16 cellular contexts compared by ENCODE assay signal in the genomic region with DNA sequence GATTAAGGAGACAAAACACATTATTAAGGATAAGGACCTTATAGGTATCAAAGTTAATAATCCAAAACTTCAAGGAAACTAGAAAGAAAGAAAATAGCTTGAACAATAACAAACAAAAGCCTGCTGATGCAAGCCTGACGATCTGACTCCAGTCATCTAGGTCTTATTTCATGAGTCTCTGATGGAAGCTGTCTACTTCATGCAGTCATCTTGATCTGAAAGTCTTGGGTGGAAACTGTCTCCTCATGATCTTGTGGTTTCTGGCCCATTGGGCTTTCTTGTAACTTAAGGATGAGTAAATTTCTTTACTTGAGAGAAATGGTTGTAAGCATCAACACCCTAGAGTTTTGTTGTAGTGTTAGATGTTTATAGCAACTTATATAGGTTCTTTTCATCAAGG.
A peak's percentile ranks its signal among the peaks of the same experiment; 100 is the strongest.
DNase-seq lines count a peak whose midpoint lies in the region; ATAC-seq lines count a peak whose summit lies in the region.
"Had no signal": no experiment of that assay in that cellular context is flagged by ENCODE, and none has a peak within 500 bp of the region (broad histone marks: within the 10 kb centered on the region; RNA-seq: fewer than 3 reads in every experiment).

No MANE protein-coding gene starts in this region.

- H3K4me3 Mint-ChIP-seq in activated naive CD4-positive, alpha-beta T cell treated with anti-CD3 and anti-CD28 coated beads, Interleukin-2, amount 50 U/mL, for 24 hours = no peak overlapping the region
- H3K4me3 Mint-ChIP-seq in activated naive CD4-positive, alpha-beta T cell treated with anti-CD3 and anti-CD28 coated beads, Interleukin-2, amount 10 ng/mL, durations not matched to agents 7 days and 5 days = no peak overlapping the region
- H3K4me3 Mint-ChIP-seq in stimulated activated naive B cell treated with anti-CD40 and anti-IgM and Interleukin-4, amounts not matched to agents 10 μg/mL and 1 μg/mL and 100 μg/mL, for 72 hours = no peak overlapping the region
- H3K4me3 Mint-ChIP-seq: T-helper 17 cell had no signal

- H3K36me3 Mint-ChIP-seq in activated naive CD4-positive, alpha-beta T cell treated with anti-CD3 and anti-CD28 coated beads, Interleukin-2, amount 50 U/mL, for 24 hours = no peaks in the 10 kb centered on the region
- no peaks in the 10 kb centered on the region for H3K36me3 Mint-ChIP-seq in activated naive CD4-positive, alpha-beta T cell treated with anti-CD3 and anti-CD28 coated beads, Interleukin-2, amount 10 ng/mL, durations not matched to agents 7 days and 5 days
- H3K36me3 Mint-ChIP-seq in stimulated activated naive B cell treated with anti-CD40 and anti-IgM and Interleukin-4, amounts not matched to agents 10 μg/mL and 1 μg/mL and 100 μg/mL, for 72 hours = no peaks in the 10 kb centered on the region

- no peaks in the 10 kb centered on the region for H3K9me3 Mint-ChIP-seq in activated naive CD4-positive, alpha-beta T cell treated with anti-CD3 and anti-CD28 coated beads, Interleukin-2, amount 50 U/mL, for 24 hours
- H3K9me3 Mint-ChIP-seq in activated naive CD4-positive, alpha-beta T cell treated with anti-CD3 and anti-CD28 coated beads, Interleukin-2, amount 10 ng/mL, durations not matched to agents 7 days and 5 days = no peaks in the 10 kb centered on the region
- peaks cover 0 to 2% of the 10 kb centered on the region in 2 donors for H3K9me3 Mint-ChIP-seq in stimulated activated naive B cell treated with anti-CD40 and anti-IgM and Interleukin-4, amounts not matched to agents 10 μg/mL and 1 μg/mL and 100 μg/mL, for 72 hours

- ATAC-seq in GM21381 (IDR thresholded peaks at IDR 0.05; ENCODE audit: unreplicated experiment) (peak; percentile 23), HG03159 (IDR thresholded peaks at IDR 0.05; ENCODE audit: unreplicated experiment) (peak; percentile 38)
- peak in 1 of 2 donors; percentile 46 for ATAC-seq in stimulated activated naive B cell treated with anti-CD40 and anti-IgM and Interleukin-4, amounts not matched to agents 10 μg/mL and 1 μg/mL and 100 μg/mL, for 72 hours (replicated peaks)
- ATAC-seq: Right ventricle myocardium inferior, T-helper 17 cell had no signal

- no peak for DNase-seq in activated naive CD4-positive, alpha-beta T cell treated with anti-CD3 and anti-CD28 coated beads, Interleukin-2, amount 10 ng/mL, durations not matched to agents 7 days and 5 days
- DNase-seq in stimulated activated naive B cell treated with anti-CD40 and anti-IgM and Interleukin-4, amounts not matched to agents 10 μg/mL and 1 μg/mL and 100 μg/mL, for 72 hours = no peak
- DNase-seq in KG1 (lab: John Stamatoyannopoulos, UW) = no peak
- no peak for DNase-seq in NCI-H2171 (lab: John Stamatoyannopoulos, UW)
- no peak for DNase-seq in CD1c-positive myeloid dendritic cell (ENCODE audit: extremely low spot score)
- DNase-seq: activated effector memory CD4-positive, alpha-beta T cell treated with Interleukin-2 at 50 U/mL for 16 hours; Caco-2; GF-D8; MG63; NCI-H2107; spleen; T-helper 17 cell had no signal

- H3K27me3 Mint-ChIP-seq in activated naive CD4-positive, alpha-beta T cell treated with anti-CD3 and anti-CD28 coated beads, Interleukin-2, amount 50 U/mL, for 24 hours = peaks cover 1% of the 10 kb centered on the region
- no peaks in the 10 kb centered on the region for H3K27me3 Mint-ChIP-seq in activated naive CD4-positive, alpha-beta T cell treated with anti-CD3 and anti-CD28 coated beads, Interleukin-2, amount 10 ng/mL, durations not matched to agents 7 days and 5 days
- H3K27me3 Mint-ChIP-seq in stimulated activated naive B cell treated with anti-CD40 and anti-IgM and Interleukin-4, amounts not matched to agents 10 μg/mL and 1 μg/mL and 100 μg/mL, for 72 hours = no peaks in the 10 kb centered on the region
- H3K27me3 Mint-ChIP-seq: T-helper 17 cell had no signal

- H3K27ac Mint-ChIP-seq in activated naive CD4-positive, alpha-beta T cell treated with anti-CD3 and anti-CD28 coated beads, Interleukin-2, amount 50 U/mL, for 24 hours = peak overlapping the region; percentile 76
- no peak overlapping the region for H3K27ac Mint-ChIP-seq in activated naive CD4-positive, alpha-beta T cell treated with anti-CD3 and anti-CD28 coated beads, Interleukin-2, amount 10 ng/mL, durations not matched to agents 7 days and 5 days
- peak overlapping the region; percentile 62 for H3K27ac Mint-ChIP-seq in stimulated activated naive B cell treated with anti-CD40 and anti-IgM and Interleukin-4, amounts not matched to agents 10 μg/mL and 1 μg/mL and 100 μg/mL, for 72 hours
- H3K27ac Mint-ChIP-seq: T-helper 17 cell had no signal

- peaks cover 8% of the 10 kb centered on the region for H3K4me1 Mint-ChIP-seq in activated naive CD4-positive, alpha-beta T cell treated with anti-CD3 and anti-CD28 coated beads, Interleukin-2, amount 50 U/mL, for 24 hours
- H3K4me1 Mint-ChIP-seq in activated naive CD4-positive, alpha-beta T cell treated with anti-CD3 and anti-CD28 coated beads, Interleukin-2, amount 10 ng/mL, durations not matched to agents 7 days and 5 days = peaks cover 3% of the 10 kb centered on the region
- H3K4me1 Mint-ChIP-seq in stimulated activated naive B cell treated with anti-CD40 and anti-IgM and Interleukin-4, amounts not matched to agents 10 μg/mL and 1 μg/mL and 100 μg/mL, for 72 hours = peaks cover 9 to 25% of the 10 kb centered on the region in 2 donors
- H3K4me1 Mint-ChIP-seq: T-helper 17 cell had no signal

- CTCF ChIA-PET in activated naive CD4-positive, alpha-beta T cell treated with anti-CD3 and anti-CD28 coated beads, Interleukin-2, amount 10 ng/mL, durations not matched to agents 7 days and 5 days (lab: Charles Lee) = interaction anchor here (1.4 kb wide), 1 partner anchor 18 kb away, joined by 4 read pairs; no protein-coding TSS in a partner anchor
